ENCODE assay signal across 8 cellular contexts in genomic region chr3:64022451-64023186, GRCh38. TPM values are rescaled to one million over a fixed set of nuclear protein-coding genes. Genes with fewer than 3 reads are reported as not detected.
DNase-seq lines count a peak whose midpoint lies in the region; ATAC-seq and TF ChIP-seq lines count a peak whose summit lies in the region.

No MANE protein-coding gene starts in this region.

- TF ChIP-seq CTCF in VCaP (conservative IDR thresholded peaks at IDR 0.05) = no peak
- TF ChIP-seq CTCF in epithelial cell of proximal tubule (conservative IDR thresholded peaks at IDR 0.05; ENCODE audit: low read depth, low read length) = no peak
- TF ChIP-seq CTCF in neural cell (IDR thresholded peaks at IDR 0.05; ENCODE audit: poor library complexity, severe bottlenecking) = no peak

- H3K27ac ChIP-seq in BLaER1 = peak overlapping the region; percentile 88
- H3K27ac ChIP-seq in VCaP = peak overlapping the region; percentile 84
- peak overlapping the region; percentile 89 for H3K27ac ChIP-seq in neural cell (ENCODE audit: low read length)

- H3K27me3 ChIP-seq in BLaER1 = no peaks in the 10 kb centered on the region
- no peaks in the 10 kb centered on the region for H3K27me3 ChIP-seq in H7 (ENCODE audit: control insufficient read depth, insufficient read depth, low read length)
- no peaks in the 10 kb centered on the region for H3K27me3 ChIP-seq in neural cell (ENCODE audit: insufficient read depth, low read depth, low read length)

- peaks cover 38% of the 10 kb centered on the region for H3K36me3 ChIP-seq in BLaER1
- peaks cover 2% of the 10 kb centered on the region for H3K36me3 ChIP-seq in H7 (replicated peaks; ENCODE audit: control insufficient read depth, insufficient read depth, low read length)
- H3K36me3 ChIP-seq in neural cell (ENCODE audit: insufficient read depth, low read length) = no peaks in the 10 kb centered on the region

- peaks cover 43% of the 10 kb centered on the region for H4K20me1 ChIP-seq in BLaER1
- no peaks in the 10 kb centered on the region for H4K20me1 ChIP-seq in neural cell (ENCODE audit: insufficient read depth)

- H3K9ac ChIP-seq in BLaER1 (peak overlapping the region; percentile 95), neural cell (ENCODE audit: low read length) (peak overlapping the region; percentile 93)

- H3K4me2 ChIP-seq in BLaER1 (peak overlapping the region; percentile 91), neural cell (ENCODE audit: low read length) (peak overlapping the region; percentile 89)

- peaks cover 35% of the 10 kb centered on the region for H3K79me2 ChIP-seq in neural cell (replicated peaks; ENCODE audit: insufficient read depth, low read length)

- peaks cover 6% of the 10 kb centered on the region for H3F3A ChIP-seq in neural cell (ENCODE audit: insufficient read depth, low read length, poor library complexity, severe bottlenecking)

- H3K4me3 ChIP-seq in BLaER1 (peak overlapping the region; percentile 84), H7 (ENCODE audit: insufficient read depth, low read depth, low read length) (peak overlapping the region; percentile 87), epithelial cell of proximal tubule (ENCODE audit: low read depth, low read length) (peak overlapping the region; percentile 88), neural cell (ENCODE audit: low read length) (peak overlapping the region; percentile 95)

- H3K4me1 ChIP-seq in BLaER1 = peaks cover 27% of the 10 kb centered on the region

- DNase-seq in H7 = peak; percentile 18
- no peak for DNase-seq in epithelial cell of proximal tubule (ENCODE audit: low read depth)
- DNase-seq in NCI-H2029 treated with DMSO at 0.1 percent for 48 hours (lab: John Stamatoyannopoulos, UW) = no peak
- DNase-seq in AG08396 (ENCODE audit: low spot score) = no peak

- no peak for ATAC-seq in GM21381 (IDR thresholded peaks at IDR 0.05; ENCODE audit: unreplicated experiment)

- peak overlapping the region; percentile 77 for H2AFZ ChIP-seq in neural cell (ENCODE audit: low read depth, low read length)

- TF ChIP-seq EP300 in neural cell (conservative IDR thresholded peaks at IDR 0.05; ENCODE audit: poor library complexity, severe bottlenecking) = no peak

- H3K9me2 ChIP-seq in neural cell (ENCODE audit: insufficient read depth, low read length) = no peaks in the 10 kb centered on the region

- H3K9me3 ChIP-seq in BLaER1 (no peaks in the 10 kb centered on the region), neural cell (ENCODE audit: low read length) (no peaks in the 10 kb centered on the region)

- no peak for TF ChIP-seq RAD21 in neural cell (conservative IDR thresholded peaks at IDR 0.05)

TF ChIP-seq in neural cell, 6 proteins besides CTCF, POLR2A, EP300 and RAD21:
- no peak for TF ChIP-seq POLR2AphosphoS5 (IDR thresholded peaks at IDR 0.05)
- no peak for TF ChIP-seq EZH2 (IDR thresholded peaks at IDR 0.05; ENCODE audit: borderline replicate concordance, insufficient read depth, low read length, poor library complexity, severe bottlenecking)
- TF ChIP-seq MXI1 (conservative IDR thresholded peaks at IDR 0.05; ENCODE audit: poor library complexity, severe bottlenecking) = no peak
- no peak for TF ChIP-seq TAF1 (IDR thresholded peaks at IDR 0.05; ENCODE audit: low read depth)
- no peak for TF ChIP-seq SMC3 (conservative IDR thresholded peaks at IDR 0.05; ENCODE audit: poor library complexity)

RNA-seq across cellular contexts. Expression of gene PSMD6, which starts 0.7 kb away (rescaled TPM):
- 144 and 169 TPM in 2 replicates for total RNA-seq in H7 (2014; rRNA removed; shearing (Covaris generic))
- total RNA-seq in epithelial cell of proximal tubule = 92.1 and 130 TPM in 2 replicates
- polyA plus RNA-seq in neural cell = 139 and 150 TPM in 2 replicates
- polyA minus RNA-seq in neural cell = 102 and 105 TPM in 2 replicates
